Comparison of ENCODE assay signal across 1 cellular context in genomic region chr6:72646604-72647485, GRCh38.
TF ChIP-seq lines count a peak whose summit lies in the region.

No MANE protein-coding gene starts in this region.

TF ChIP-seq in K562, 482 proteins besides CTCF, POLR2A, EP300 and RAD21:
- TF ChIP-seq ZBTB40 (IDR thresholded peaks at IDR 0.05) = peak; percentile 73
- TF ChIP-seq ZBTB40 (CRISPR knock-in tag; IDR thresholded peaks at IDR 0.05) = no peak
- TF ChIP-seq THRAP3 (IDR thresholded peaks at IDR 0.05; ENCODE audit: borderline replicate concordance) = no peak
